Comparison of ENCODE assay signal across 18 cellular contexts in genomic region chr19:7250951-7251350, GRCh38. TPM values are rescaled to one million over a fixed set of nuclear protein-coding genes. Genes with fewer than 3 reads are reported as not detected.
DNase-seq lines count a peak whose midpoint lies in the region; ATAC-seq and TF ChIP-seq lines count a peak whose summit lies in the region.
"Had no signal": no experiment of that assay in that cellular context is flagged by ENCODE, and none has a peak within 500 bp of the region (broad histone marks: within the 10 kb centered on the region; RNA-seq: fewer than 3 reads in every experiment).

No MANE protein-coding gene starts in this region.

- no peak for TF ChIP-seq POLR2A in ovary (IDR thresholded peaks at IDR 0.05)

- H3K4me1 ChIP-seq in right atrium auricular region (peaks cover 0 to 23% of the 10 kb centered on the region in 2 donors), ovary (ENCODE audit: insufficient read depth) (peaks cover 27% of the 10 kb centered on the region)
- H3K4me1 ChIP-seq: SJCRH30 had no signal

- no peak for TF ChIP-seq CTCF in right atrium auricular region (IDR thresholded peaks at IDR 0.05)
- TF ChIP-seq CTCF in coronary artery (IDR thresholded peaks at IDR 0.05) = no peak
- no peak for TF ChIP-seq CTCF in ovary (IDR thresholded peaks at IDR 0.05)
- no peak for TF ChIP-seq CTCF in GM10266 (IDR thresholded peaks at IDR 0.05; ENCODE audit: control insufficient read depth, insufficient read depth, low read depth, missing control alignments)

- intact Hi-C loops in left ventricle myocardium superior (cut with micrococcal nuclease) (no loop called here), ovary (cut with DNase I) (no loop called here)

- H3K9me3 ChIP-seq in right atrium auricular region (no peaks in the 10 kb centered on the region), ovary (no peaks in the 10 kb centered on the region)

- DNase-seq in left ventricle myocardium superior (no peak), right atrium auricular region (ENCODE audit: low spot score) (no peak), coronary artery (ENCODE audit: low spot score) (no peak), ovary (peak in 1 of 5 donors; percentile 30), NCI-H510A (lab: John Stamatoyannopoulos, UW) (no peak), GM10266 (ENCODE audit: extremely low spot score) (no peak)
- DNase-seq in activated CD4-positive, CD25-positive, alpha-beta regulatory T cell treated with anti-CD3 and anti-CD28 coated beads, Interleukin-2, amount 50 U/mL, for 72 hours = no peak
- DNase-seq: DMS 273 treated with DMSO at 0.1 percent for 48 hours; GM23248; NCI-H1417; NCI-H1930; NCI-H69; NK-92 treated with Interleukin-12 subunit alpha and Interleukin-12 subunit beta, amount 100 ng/mL, for 24 hours; PC-3; SJCRH30 had no signal

- H3K36me3 ChIP-seq in right atrium auricular region (no peaks in the 10 kb centered on the region), ovary (no peaks in the 10 kb centered on the region)
- H3K36me3 ChIP-seq: SJCRH30 had no signal

- ATAC-seq in left ventricle myocardium superior (peak; percentile 26), GM21723 (IDR thresholded peaks at IDR 0.05; ENCODE audit: unreplicated experiment) (no peak)
- ATAC-seq: PC-3 had no signal

- H3K27ac ChIP-seq in right atrium auricular region = no peak overlapping the region
- H3K27ac ChIP-seq in coronary artery = peak overlapping the region in 1 of 2 donors; percentile 70
- peak overlapping the region; percentile 24 to 27 for H3K27ac ChIP-seq in ovary
- H3K27ac ChIP-seq: C4-2B, GM23248, RWPE1, SJCRH30 had no signal

- H3K4me3 ChIP-seq in right atrium auricular region (no peak overlapping the region), coronary artery (peak overlapping the region; percentile 26), ovary (no peak overlapping the region)
- H3K4me3 ChIP-seq: GM23248, SJCRH30 had no signal

- 40 to 50% (median 49%) methylated on average over 4 of the region's 4 CpGs for WGBS in ovary, 3 donors

- no peak for TF ChIP-seq EP300 in ovary (IDR thresholded peaks at IDR 0.05)

- H3K27me3 ChIP-seq in right atrium auricular region = no peaks in the 10 kb centered on the region
- H3K27me3 ChIP-seq in ovary = no peaks in the 10 kb centered on the region
- H3K27me3 ChIP-seq: SJCRH30 had no signal

RNA-seq across cellular contexts. Expression of gene INSR, which starts 43.3 kb away (rescaled TPM):
- total RNA-seq in left ventricle myocardium superior = 62.6 TPM
- 100 to 1,000 TPM in 1 of 2 donors, 10 to 100 TPM in 1; 50.8 to 118 TPM for total RNA-seq in right atrium auricular region
- 100 to 1,000 TPM in 4 of 7 donors, 10 to 100 TPM in 3; 77.2 to 203 (median 113) TPM for total RNA-seq in ovary
- 10 to 100 TPM; 30.2 to 42.2 TPM for polyA plus RNA-seq in ovary

Comparison
In these comparisons a context has a peak if more than half of its experiments do, and no peak if none do; other contexts are left out.
1. H3K27ac ChIP-seq: peak in ovary (2 of 2); none in right atrium auricular region (0 of 2).